In the genomic region with DNA sequence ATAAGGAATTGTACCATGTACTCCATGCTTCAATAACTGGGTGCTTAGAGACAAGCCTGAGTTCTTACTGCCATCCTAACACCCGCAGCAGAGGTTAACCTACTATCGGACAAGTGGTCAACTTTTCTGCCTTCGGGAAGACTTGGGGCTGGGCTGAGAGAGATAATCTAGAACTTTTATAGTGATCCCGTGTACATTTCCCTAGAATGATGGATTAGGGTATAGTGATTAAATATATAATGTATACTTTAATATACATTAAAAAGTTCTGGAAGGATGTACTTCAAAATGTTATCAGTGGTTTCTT, we compare ENCODE assay signal across 8 cellular contexts. TPM values are rescaled to one million over a fixed set of nuclear protein-coding genes. Genes with fewer than 3 reads are reported as not detected.
DNase-seq lines count a peak whose midpoint lies in the region; ATAC-seq, FAIRE-seq and TF ChIP-seq lines count a peak whose summit lies in the region.

No MANE protein-coding gene starts in this region.

- H3K36me3 ChIP-seq in Caco-2 (ENCODE audit: control insufficient read depth, insufficient read depth, low read length) (no peaks in the 10 kb centered on the region), H1 (ENCODE audit: control insufficient read depth in 2 of 4, insufficient read depth in 4 of 4, low read length in 3 of 4) (no peaks in the 10 kb centered on the region)

- no peak for TF ChIP-seq CTCF in Caco-2 (IDR thresholded peaks at IDR 0.05; ENCODE audit: insufficient read depth in 1 of 2, low read depth in 1 of 2, low read length in 1 of 2, severe bottlenecking in 1 of 2, unreplicated experiment in 1 of 2)
- no peak for TF ChIP-seq CTCF in NB4 (IDR thresholded peaks at IDR 0.05; ENCODE audit: low read depth, low read length)
- TF ChIP-seq CTCF in H1 (IDR thresholded peaks at IDR 0.05; ENCODE audit: control extremely low read depth in 1 of 3, insufficient read depth in 1 of 3, low read depth in 1 of 3, low read length in 3 of 3) = no peak
- TF ChIP-seq CTCF in osteocyte (IDR thresholded peaks at IDR 0.05) = no peak

- H3K27ac ChIP-seq in H1 (ENCODE audit: low read depth, low read length) = no peak overlapping the region

- 0 out of 2 replicates have a peak overlapping the region, but pooled peaks have one; percentile 29 for H2AFZ ChIP-seq in H1 (ENCODE audit: low read length)

- POLR2A ChIA-PET in Caco-2 (lab: Charles Lee) = interaction anchor here (0.6 to 3.0 kb wide), 5 partner anchors 11 to 25 kb away, joined by 5 to 27 read pairs (median 19); a partner anchor contains a TSS
- POLR2A ChIA-PET in H1 (lab: Charles Lee; ENCODE audit: partially characterized antibody) = interaction anchor here (0.8 to 4.7 kb wide), 6 partner anchors 9 to 26 kb away, joined by 3 to 33 read pairs (median 18); a partner anchor contains a TSS

- H3K56ac ChIP-seq in H1 (replicated peaks; ENCODE audit: insufficient read length, low read depth, low read length) = no peak overlapping the region

- peak overlapping the region; percentile 65 for H3K18ac ChIP-seq in H1 (ENCODE audit: extremely low read depth, low read length)

- ATAC-seq in HG03571 (IDR thresholded peaks at IDR 0.05; ENCODE audit: unreplicated experiment) = no peak

- H3K79me2 ChIP-seq in H1 (ENCODE audit: control insufficient read depth in 1 of 2, insufficient read depth in 2 of 2, low read length in 2 of 2) = no peaks in the 10 kb centered on the region

- no peak for TF ChIP-seq RAD21 in H1 (IDR thresholded peaks at IDR 0.05 in 1 of 2, conservative IDR thresholded peaks at IDR 0.05 in 1 of 2; ENCODE audit: low read depth in 2 of 2, low read length in 2 of 2)

- TF ChIP-seq EP300 in H1 (IDR thresholded peaks at IDR 0.05; ENCODE audit: borderline replicate concordance in 1 of 2, low read depth in 2 of 2, low read length in 2 of 2) = no peak

- H3K4me1 Mint-ChIP-seq in Caco-2 (ENCODE audit: low read depth, unreplicated experiment) (peaks cover 17% of the 10 kb centered on the region), osteocyte (ENCODE audit: unreplicated experiment) (peaks cover 16% of the 10 kb centered on the region)

- H4K91ac ChIP-seq in H1 (replicated peaks; ENCODE audit: insufficient read length, low read length) = peak overlapping the region; percentile 86

- H3K9me3 ChIP-seq in Caco-2 (no peaks in the 10 kb centered on the region), H1 (ENCODE audit: insufficient read depth in 2 of 2, low read depth in 1 of 2, low read length in 1 of 2) (no peaks in the 10 kb centered on the region)

- H3K4me3 ChIP-seq in Caco-2 (ENCODE audit: low read depth, low read length) = peak overlapping the region; percentile 68
- H3K4me3 ChIP-seq in NB4 (ENCODE audit: low read depth, low read length) = peak overlapping the region; percentile 46
- H3K4me3 ChIP-seq in H1 (ENCODE audit: extremely low read depth in 1 of 4, insufficient read depth in 2 of 4, low read depth in 3 of 4, low read length in 4 of 4) = peak overlapping the region; percentile 46 to 60 (median 47); a peak in 7 of 8 replicates

- H2BK20ac ChIP-seq in H1 (ENCODE audit: low read length) = no peak overlapping the region

- peak overlapping the region; percentile 47 for H2BK120ac ChIP-seq in H1 (replicated peaks; ENCODE audit: low read depth, low read length)

- H3K9me3 Mint-ChIP-seq in Caco-2 (ENCODE audit: unreplicated experiment) = no peaks in the 10 kb centered on the region
- no peaks in the 10 kb centered on the region for H3K9me3 Mint-ChIP-seq in osteocyte (ENCODE audit: unreplicated experiment)

- BruUV-seq in Caco-2 (replicated peaks; lab: Mats Ljungman, UMichigan) = no TSS peak

- H3K4me2 ChIP-seq in H1 (ENCODE audit: insufficient read depth in 1 of 2, low read depth in 2 of 2, low read length in 2 of 2) = peak overlapping the region; percentile 71 to 92

- H3K36me3 Mint-ChIP-seq in Caco-2 (ENCODE audit: insufficient read depth, unreplicated experiment) (peaks cover 21% of the 10 kb centered on the region), osteocyte (ENCODE audit: unreplicated experiment) (no peaks in the 10 kb centered on the region)

- H3K4me3 Mint-ChIP-seq in Caco-2 (ENCODE audit: unreplicated experiment) (peak overlapping the region; percentile 96), osteocyte (ENCODE audit: unreplicated experiment) (peak overlapping the region; percentile 86)

- peak overlapping the region; percentile 40; the same call in 1 of the 2 replicates for H2BK5ac ChIP-seq in H1 (ENCODE audit: low read depth, low read length)

- TF ChIP-seq POLR2A in NB4 (IDR thresholded peaks at IDR 0.05; ENCODE audit: extremely low read depth, insufficient read length) (no peak), H1 (IDR thresholded peaks at IDR 0.05; ENCODE audit: control extremely low read depth in 1 of 2, low read depth in 2 of 2, low read length in 2 of 2) (no peak)

- peak overlapping the region; percentile 36 for H3K4ac ChIP-seq in H1 (replicated peaks; ENCODE audit: insufficient read length, low read depth, low read length)

- 83% methylated on average over 4 of the region's 4 CpGs; no CpG with 5 or more reads in 1 of the 2 experiments for WGBS in H1 (ENCODE audit: extremely low coverage in 1 of 2, insufficient coverage in 1 of 2, insufficient read length in 1 of 2, insufficient replicate concordance in 2 of 2, low coverage in 1 of 2, low lambda C conversion rate in 2 of 2, missing lambda C conversion rate in 1 of 2), 2 experiments

- H4K8ac ChIP-seq in H1 (ENCODE audit: extremely low read depth, insufficient read depth, low read length) = peak overlapping the region; percentile 90; the same call in 1 of the 2 replicates

- peaks cover 5% of the 10 kb centered on the region for H3K23me2 ChIP-seq in H1 (ENCODE audit: low read depth, low read length)

- H2AK5ac ChIP-seq in H1 (ENCODE audit: low read depth, low read length) = 0 out of 2 replicates have a peak overlapping the region, but pooled peaks have one; percentile 24

- peaks cover 9% of the 10 kb centered on the region; the same call in 1 of the 2 replicates for H3K4me1 ChIP-seq in Caco-2
- H3K4me1 ChIP-seq in H1 (replicated peaks in 1 of 4; ENCODE audit: control insufficient read depth in 3 of 4, insufficient read depth in 4 of 4, low read length in 3 of 4) = peaks cover 0 to 5% (median 2%) of the 10 kb centered on the region in 4 experiments; a peak in 4 of 7 replicates

- H3K27me3 Mint-ChIP-seq in Caco-2 (ENCODE audit: insufficient read depth, unreplicated experiment) (no peaks in the 10 kb centered on the region), osteocyte (ENCODE audit: unreplicated experiment) (no peaks in the 10 kb centered on the region)

- peak overlapping the region in 2 of 4 experiments; percentile 52 to 61; a peak in 3 of 7 replicates for H3K9ac ChIP-seq in H1 (replicated peaks in 1 of 4; ENCODE audit: extremely low read depth in 1 of 4, low read depth in 3 of 4, low read length in 3 of 4)

- peak overlapping the region; percentile 92 for H2BK12ac ChIP-seq in H1 (ENCODE audit: low read depth, low read length)

- H3K23ac ChIP-seq in H1 (ENCODE audit: insufficient read length) = no peak overlapping the region

- H4K5ac ChIP-seq in H1 (ENCODE audit: insufficient read length, low read depth, low read length) = no peak overlapping the region

- peak overlapping the region; percentile 99 for H3K27ac Mint-ChIP-seq in Caco-2 (ENCODE audit: unreplicated experiment)
- H3K27ac Mint-ChIP-seq in osteocyte (ENCODE audit: unreplicated experiment) = peak overlapping the region; percentile 98

- no peak for DNase-seq in Caco-2
- no peak for DNase-seq in NB4 (ENCODE audit: low read depth)
- DNase-seq in H1 (ENCODE audit: low read depth in 1 of 2, low spot score in 2 of 2) = no peak
- no peak for DNase-seq in osteocyte (ENCODE audit: extremely low spot score, unreplicated experiment)
- no peak for DNase-seq in NCI-H1092 treated with DMSO at 0.1 percent for 48 hours (lab: John Stamatoyannopoulos, UW)
- DNase-seq in NCI-H2107 treated with DMSO at 0.1 percent for 48 hours (lab: John Stamatoyannopoulos, UW; ENCODE audit: unreplicated experiment) = no peak
- no peak for DNase-seq in DMS 273 (lab: John Stamatoyannopoulos, UW; ENCODE audit: unreplicated experiment)

- peak overlapping the region; percentile 99 for H2BK15ac ChIP-seq in H1 (ENCODE audit: low read length)

- H3K79me1 ChIP-seq in H1 (ENCODE audit: low read depth, low read length) = no peaks in the 10 kb centered on the region

- FAIRE-seq in H1 (lab: Jason Lieb, UNC) = no peak

- H4K20me1 ChIP-seq in H1 (replicated peaks in 1 of 2; ENCODE audit: control insufficient read depth in 1 of 2, insufficient read depth in 2 of 2, low read length in 2 of 2) = no peaks in the 10 kb centered on the region

- intact Hi-C loops in Caco-2 (cut with micrococcal nuclease; ENCODE audit: unreplicated experiment) = loop anchor here (1.0 kb wide), 1 partner anchor 15 kb away; no protein-coding TSS in a partner anchor

- H3K27me3 ChIP-seq in Caco-2 (replicated peaks; ENCODE audit: control insufficient read depth, insufficient read depth, low read length) = no peaks in the 10 kb centered on the region
- H3K27me3 ChIP-seq in H1 (replicated peaks in 1 of 4; ENCODE audit: control insufficient read depth in 3 of 4, extremely low read depth in 1 of 4, insufficient read depth in 3 of 4, low read length in 3 of 4) = no peaks in the 10 kb centered on the region; a peak in 1 of 7 replicates

- CTCF ChIA-PET in Caco-2 (lab: Charles Lee) (interaction anchor here (1.2 to 1.5 kb wide), 2 partner anchors 11 to 14 kb away, joined by 6 to 8 read pairs; no protein-coding TSS in a partner anchor), H1 (lab: Charles Lee; ENCODE audit: partially characterized antibody) (interaction anchor here (0.6 to 1.7 kb wide), 4 partner anchors 10 to 253 kb away, joined by 3 to 4 read pairs (median 3); no protein-coding TSS in a partner anchor)

- H3K14ac ChIP-seq in H1 (ENCODE audit: insufficient read length) = no peak overlapping the region

RNA-seq across cellular contexts. Expression of a gene that starts 12.2 kb away (rescaled TPM):
- total RNA-seq in Caco-2 (2022) (405 and 423 TPM in 2 replicates), osteocyte (189 and 200 TPM in 2 replicates)
- 389 and 397 TPM in 2 replicates for total RNA-seq in H1 (2021; fragmentation: NEBNext Ultra II Directional; extraction: Animal tissue kit (Norgen Biotek cat#: 25700))
- polyA plus RNA-seq in H1 (2011; rRNA removed) = 208 and 209 TPM in 2 replicates
- polyA plus RNA-seq in H1 (2011; cell fraction: cytosol; rRNA removed) = 285 TPM
- 199 TPM for polyA plus RNA-seq in H1 (2011; cell fraction: nucleus; rRNA removed)
- 322 to 369 TPM (median 332 TPM) in 4 replicates for polyA plus RNA-seq in H1 (2012, experiment 1 of 2)
- polyA plus RNA-seq in H1 (2012, experiment 2 of 2) = 154 TPM
- 167 TPM for polyA plus RNA-seq in H1 (2013, experiment 1 of 2)
- 175 TPM for polyA plus RNA-seq in H1 (2013, experiment 2 of 2)
- 303 and 334 TPM in 2 replicates for polyA minus RNA-seq in H1 (2011; rRNA and poly(A)+ RNA removed)
- polyA minus RNA-seq in H1 (2011; cell fraction: cytosol; rRNA and poly(A)+ RNA removed) = 147 TPM
- polyA minus RNA-seq in H1 (2011; cell fraction: nucleus; rRNA and poly(A)+ RNA removed) = 101 TPM

RNA-seq across cellular contexts. Expression of a gene that starts 15.8 kb away (rescaled TPM):
- total RNA-seq in Caco-2 (2022) (5.0 and 6.5 TPM in 2 replicates), osteocyte (3.6 and 6.3 TPM in 2 replicates)
- total RNA-seq in H1 (2021; fragmentation: NEBNext Ultra II Directional; extraction: Animal tissue kit (Norgen Biotek cat#: 25700)) = 1.9 TPM in 2 replicates
- polyA plus RNA-seq in H1 (2011; rRNA removed) = 1.9 and 2.5 TPM in 2 replicates
- polyA plus RNA-seq in H1 (2011; cell fraction: cytosol; rRNA removed) = 1.8 TPM
- polyA plus RNA-seq in H1 (2011; cell fraction: nucleus; rRNA removed) = 2.7 TPM
- 0.97 to 1.6 TPM (median 1.3 TPM) in 4 replicates for polyA plus RNA-seq in H1 (2012, experiment 1 of 2)
- 1.8 TPM for polyA plus RNA-seq in H1 (2012, experiment 2 of 2)
- 1.6 TPM for polyA plus RNA-seq in H1 (2013, experiment 1 of 2)
- 1.4 TPM for polyA plus RNA-seq in H1 (2013, experiment 2 of 2)
- polyA minus RNA-seq in H1 (2011; rRNA and poly(A)+ RNA removed) = 0.57 and 3.0 TPM in 2 replicates
- not detected for polyA minus RNA-seq in H1 (2011; cell fraction: cytosol; rRNA and poly(A)+ RNA removed)
- 3.3 TPM for polyA minus RNA-seq in H1 (2011; cell fraction: nucleus; rRNA and poly(A)+ RNA removed)

RNA-seq across cellular contexts. Expression of a gene that starts 49.7 kb away (rescaled TPM):
- total RNA-seq in Caco-2 (2022) (not detected in 2 replicates), osteocyte (not detected in 2 replicates)
- total RNA-seq in H1 (2021; fragmentation: NEBNext Ultra II Directional; extraction: Animal tissue kit (Norgen Biotek cat#: 25700)) = not detected in 2 replicates
- polyA plus RNA-seq in H1 (2011; rRNA removed) = not detected in 2 replicates
- not detected for polyA plus RNA-seq in H1 (2011; cell fraction: cytosol; rRNA removed)
- polyA plus RNA-seq in H1 (2011; cell fraction: nucleus; rRNA removed) = not detected
- not detected in 4 replicates for polyA plus RNA-seq in H1 (2012, experiment 1 of 2)
- not detected for polyA plus RNA-seq in H1 (2012, experiment 2 of 2)
- polyA plus RNA-seq in H1 (2013, experiment 1 of 2) = not detected
- not detected for polyA plus RNA-seq in H1 (2013, experiment 2 of 2)
- not detected in 2 replicates for polyA minus RNA-seq in H1 (2011; rRNA and poly(A)+ RNA removed)
- not detected for polyA minus RNA-seq in H1 (2011; cell fraction: cytosol; rRNA and poly(A)+ RNA removed)
- not detected for polyA minus RNA-seq in H1 (2011; cell fraction: nucleus; rRNA and poly(A)+ RNA removed)
